ENCODE assay signal across 21 cellular contexts in the genomic region with DNA sequence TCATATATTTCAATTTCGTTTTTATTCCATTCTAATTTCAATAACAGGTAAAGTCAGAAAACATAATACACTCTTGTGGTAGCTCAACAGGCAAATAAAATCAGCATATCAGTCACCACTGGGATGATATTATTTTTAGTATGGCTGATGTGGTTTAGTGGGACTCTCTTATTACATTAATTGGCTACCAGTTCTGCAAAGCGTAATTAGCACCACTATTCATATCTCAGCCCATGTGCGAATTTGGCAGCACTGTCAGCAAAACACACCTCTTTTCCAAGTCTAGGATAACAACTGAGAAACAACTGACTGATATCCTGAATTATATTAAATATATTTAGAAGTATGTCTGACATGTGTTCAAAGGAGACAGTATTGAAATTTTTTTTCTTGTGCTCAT.
"Had no signal": no experiment of that assay in that cellular context is flagged by ENCODE, and none has a peak within 500 bp of the region (broad histone marks: within the 10 kb centered on the region; RNA-seq: fewer than 3 reads in every experiment).

No MANE protein-coding gene starts in this region.

- H3K4me1 Mint-ChIP-seq: IgD-negative memory B cell had no signal

- H3K4me2 ChIP-seq: KMS-11 had no signal

- H3K36me3 Mint-ChIP-seq: IgD-negative memory B cell had no signal

- H3K4me3 Mint-ChIP-seq: IgD-negative memory B cell had no signal

- H3K27ac ChIP-seq: HL-60, KMS-11, SJCRH30 had no signal

- H3K36me3 ChIP-seq: SJCRH30 had no signal

- DNase-seq: Kasumi-1, MM.1S, NCI-H1092 treated with DMSO at 0.1 percent for 48 hours, NCI-H1436, NCI-H187, NCI-H2029, NCI-H2081 treated with DMSO at 0.1 percent for 48 hours, NCI-H2171, NCI-H226, NCI-H446, NCI-H510A, NCI-H524 treated with DMSO at 0.1 percent for 48 hours, NCI-H69, NCI-H774, RPMI8226, SHP77 treated with DMSO at 0.1 percent for 48 hours, SJCRH30 had no signal

- ATAC-seq: K562 had no signal

- H3K4me3 ChIP-seq: K562, SJCRH30 had no signal

- H3K27me3 ChIP-seq: SJCRH30 had no signal

- H3K9ac ChIP-seq: KMS-11 had no signal

- H3K27ac Mint-ChIP-seq: IgD-negative memory B cell had no signal
